Comparison of ENCODE assay signal across 25 cellular contexts in the genomic region with DNA sequence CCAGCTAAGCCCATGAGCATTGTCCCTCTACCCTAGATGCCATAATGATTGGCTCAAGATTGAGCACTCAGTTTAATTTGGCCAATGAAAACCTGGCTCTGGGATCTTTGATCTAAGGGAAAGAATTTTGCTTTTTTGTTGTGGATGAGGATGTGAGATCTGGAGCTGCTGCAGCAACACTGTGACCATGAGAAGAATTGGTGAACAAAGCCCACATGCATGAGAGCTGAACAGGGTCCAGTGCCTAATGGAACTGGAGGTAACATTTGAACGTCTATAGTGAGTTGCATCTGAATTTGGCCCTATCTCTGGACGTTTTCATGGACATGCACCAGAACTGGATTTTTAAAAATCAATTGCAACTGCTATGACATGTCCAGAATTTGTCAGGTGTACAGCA.
"Had no signal": no experiment of that assay in that cellular context is flagged by ENCODE, and none has a peak within 500 bp of the region (broad histone marks: within the 10 kb centered on the region; RNA-seq: fewer than 3 reads in every experiment).

No MANE protein-coding gene starts in this region.

- H3K9me3 ChIP-seq: neutrophil, psoas muscle, testis, thyroid gland, transverse colon had no signal

- H3K36me3 ChIP-seq: left ventricle myocardium inferior, neural progenitor cell, neutrophil, sigmoid colon, spleen, stomach, thyroid gland, transverse colon, upper lobe of left lung, vagina had no signal

- H3K36me3 Mint-ChIP-seq: immature natural killer cell; natural killer cell; stimulated activated effector memory CD8-positive, alpha-beta T cell treated with anti-CD3 and anti-CD28 coated beads, Interleukin-12 subunit alpha, Interleukin-12 subunit beta, amount 100 ng/mL, for 72 hours had no signal

- H3K79me2 ChIP-seq: parathyroid adenoma had no signal

- DNase-seq: islet precursor cell; left ventricle myocardium inferior; naive B cell; natural killer cell; nephron progenitor cell; occipital lobe; psoas muscle; sigmoid colon; spleen; stimulated activated CD4-positive, alpha-beta T cell treated with anti-CD3 and anti-CD28 coated beads, Interleukin-4, amount 100 ng/mL, for 24 hours; stimulated activated naive CD4-positive, alpha-beta T cell treated with Interleukin-2 at 50 U/mL for 16 hours; stomach; thyroid gland; transverse colon; upper lobe of left lung had no signal

- H3K27ac ChIP-seq: left ventricle myocardium inferior, neural progenitor cell, neutrophil, parathyroid adenoma, psoas muscle, sigmoid colon, spleen, stomach, testis, thyroid gland, transverse colon, upper lobe of left lung, vagina had no signal

- H3K4me2 ChIP-seq: neural progenitor cell had no signal

- H3K4me3 ChIP-seq: left ventricle myocardium inferior, lung, neural progenitor cell, psoas muscle, sigmoid colon, spleen, stomach, testis, thyroid gland, transverse colon, upper lobe of left lung, vagina had no signal

- H2AFZ ChIP-seq: neural progenitor cell, parathyroid adenoma had no signal

- H3K9ac ChIP-seq: neural progenitor cell, parathyroid adenoma had no signal

- H3K4me1 Mint-ChIP-seq: immature natural killer cell; mesothelial cell of epicardium; natural killer cell; nephron progenitor cell; neural progenitor cell; stimulated activated effector memory CD8-positive, alpha-beta T cell treated with anti-CD3 and anti-CD28 coated beads, Interleukin-12 subunit alpha, Interleukin-12 subunit beta, amount 100 ng/mL, for 72 hours had no signal

- H3K27ac Mint-ChIP-seq: immature natural killer cell; mesothelial cell of epicardium; naive B cell; natural killer cell; nephron progenitor cell; neural progenitor cell; stimulated activated effector memory CD8-positive, alpha-beta T cell treated with anti-CD3 and anti-CD28 coated beads, Interleukin-12 subunit alpha, Interleukin-12 subunit beta, amount 100 ng/mL, for 72 hours had no signal

- H3K27me3 ChIP-seq: neural progenitor cell, neutrophil, sigmoid colon, testis, thyroid gland, transverse colon, upper lobe of left lung, vagina had no signal

- ATAC-seq: natural killer cell; psoas muscle; stimulated activated effector memory CD8-positive, alpha-beta T cell treated with anti-CD3 and anti-CD28 coated beads, Interleukin-12 subunit alpha, Interleukin-12 subunit beta, amount 100 ng/mL, for 72 hours had no signal

- H3K4me3 Mint-ChIP-seq: immature natural killer cell; mesothelial cell of epicardium; naive B cell; natural killer cell; nephron progenitor cell; neural progenitor cell; stimulated activated effector memory CD8-positive, alpha-beta T cell treated with anti-CD3 and anti-CD28 coated beads, Interleukin-12 subunit alpha, Interleukin-12 subunit beta, amount 100 ng/mL, for 72 hours had no signal

- H3K9me3 Mint-ChIP-seq: natural killer cell; stimulated activated effector memory CD8-positive, alpha-beta T cell treated with anti-CD3 and anti-CD28 coated beads, Interleukin-12 subunit alpha, Interleukin-12 subunit beta, amount 100 ng/mL, for 72 hours had no signal

- FAIRE-seq: small intestine had no signal

- H3K4me1 ChIP-seq: left ventricle myocardium inferior, neural progenitor cell, parathyroid adenoma, psoas muscle, sigmoid colon, spleen, stomach, testis, thyroid gland, transverse colon, upper lobe of left lung, vagina had no signal
